In the genomic region with DNA sequence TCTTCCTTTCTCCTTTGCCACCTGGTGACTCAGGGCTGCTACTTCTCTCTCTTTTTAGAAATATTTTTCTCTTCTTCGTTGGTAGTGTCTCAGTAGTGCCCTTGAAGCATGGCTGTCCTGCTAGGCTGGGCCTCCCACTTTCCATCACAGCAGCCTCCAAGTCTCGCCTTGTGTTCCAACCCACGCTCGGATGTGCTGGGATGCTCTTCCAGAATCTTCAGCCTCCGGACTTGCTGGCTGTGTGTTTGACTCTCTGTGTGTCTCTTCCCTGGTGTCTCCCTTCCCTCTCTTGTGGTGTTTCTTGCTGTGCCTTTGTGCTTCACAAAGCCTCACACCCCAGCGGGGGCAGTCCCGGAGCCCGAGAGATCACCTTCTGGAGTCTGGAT, we compare ENCODE assay signal across 14 cellular contexts.
DNase-seq lines count a peak whose midpoint lies in the region; ATAC-seq and TF ChIP-seq lines count a peak whose summit lies in the region.
"Had no signal": no experiment of that assay in that cellular context is flagged by ENCODE, and none has a peak within 500 bp of the region (broad histone marks: within the 10 kb centered on the region; RNA-seq: fewer than 3 reads in every experiment).

No MANE protein-coding gene starts in this region.

- intact Hi-C loops in left ventricle myocardium superior (cut with micrococcal nuclease) (loop anchor here (10.0 kb wide), 1 partner anchor 53 kb away; no protein-coding TSS in a partner anchor), spleen (cut with DNase I; ENCODE audit: low total_unique reads) (loop anchor here (2.0 to 10.0 kb wide), 3 partner anchors 103 to 251 kb away; a partner anchor contains a TSS), Caco-2 (cut with micrococcal nuclease; ENCODE audit: unreplicated experiment) (loop anchor here (10.0 kb wide), 1 partner anchor 253 kb away; no protein-coding TSS in a partner anchor)

- ATAC-seq in GM19351 (IDR thresholded peaks at IDR 0.05; ENCODE audit: unreplicated experiment) (peak; percentile 11), T-cell (replicated peaks in 1 of 4) (peak in 3 of 4 experiments; percentile 13 to 37 (median 26)), left ventricle myocardium superior (peak; percentile 24), HG02884 (IDR thresholded peaks at IDR 0.05; ENCODE audit: unreplicated experiment) (no peak), HG02678 (IDR thresholded peaks at IDR 0.05; ENCODE audit: unreplicated experiment) (no peak)

- H3K27me3 ChIP-seq in spleen (replicated peaks in 1 of 7) (no peaks in the 10 kb centered on the region), Caco-2 (replicated peaks; ENCODE audit: control insufficient read depth, insufficient read depth, low read length) (no peaks in the 10 kb centered on the region)
- H3K27me3 ChIP-seq: upper lobe of left lung had no signal

- POLR2A ChIA-PET in T-cell (lab: Charles Lee) (no interaction called here), Caco-2 (lab: Charles Lee) (no interaction called here)

- H3K36me3 ChIP-seq in spleen: no peaks in the 10 kb centered on the region
- no peaks in the 10 kb centered on the region for H3K36me3 ChIP-seq in Caco-2 (ENCODE audit: control insufficient read depth, insufficient read depth, low read length)

- H3K4me1 Mint-ChIP-seq in T-cell: peaks cover 39 to 41% (median 40%) of the 10 kb centered on the region in 3 donors
- peaks cover 9% of the 10 kb centered on the region for H3K4me1 Mint-ChIP-seq in Caco-2 (ENCODE audit: low read depth, unreplicated experiment)

- H3K4me3 Mint-ChIP-seq in T-cell (no peak overlapping the region), Caco-2 (ENCODE audit: unreplicated experiment) (no peak overlapping the region)
- H3K4me3 Mint-ChIP-seq: activated CD4-positive, alpha-beta T cell treated with anti-CD3 and anti-CD28 coated beads, Interleukin-2, amount 10 ng/mL, durations not matched to agents 7 days and 5 days; activated T-cell treated with anti-CD3 and anti-CD28 coated beads, Interleukin-2, amount 50 U/mL, for 4 hours had no signal

- 69 to 82% (median 77%) methylated on average over 8 of the region's 8 CpGs for WGBS in spleen, 5 donors

- BruUV-seq in Caco-2 (replicated peaks; lab: Mats Ljungman, UMichigan): no TSS peak

- peak in 1 of 34 experiments; percentile 9 for DNase-seq in T-cell
- no peak for DNase-seq in left ventricle myocardium superior
- DNase-seq in spleen: peak; percentile 64
- no peak for DNase-seq in Caco-2
- no peak for DNase-seq in AG08396 (ENCODE audit: low spot score)
- DNase-seq: activated T-cell treated with anti-CD3 and anti-CD28 coated beads, Interleukin-2, amount 50 U/mL, for 4 hours; kidney; NCI-H510A treated with DMSO at 0.1 percent for 48 hours had no signal

- no peak overlapping the region for H3K27ac Mint-ChIP-seq in T-cell
- H3K27ac Mint-ChIP-seq in Caco-2 (ENCODE audit: unreplicated experiment): no peak overlapping the region

- peak in 5 of 11 experiments; percentile 5 to 45 (median 29) for TF ChIP-seq CTCF in spleen (IDR thresholded peaks at IDR 0.05 in 8 of 11, conservative IDR thresholded peaks at IDR 0.05 in 3 of 11)
- TF ChIP-seq CTCF in Caco-2 (IDR thresholded peaks at IDR 0.05; ENCODE audit: insufficient read depth in 1 of 2, low read depth in 1 of 2, low read length in 1 of 2, severe bottlenecking in 1 of 2, unreplicated experiment in 1 of 2): no peak

- peaks cover 0 to 9% (median 0%) of the 10 kb centered on the region in 8 donors for H3K9me3 ChIP-seq in spleen
- H3K9me3 ChIP-seq in Caco-2: no peaks in the 10 kb centered on the region
- H3K9me3 ChIP-seq: upper lobe of left lung had no signal

- no peak overlapping the region for H3K4me3 ChIP-seq in spleen
- H3K4me3 ChIP-seq in Caco-2 (ENCODE audit: low read depth, low read length): no peak overlapping the region
- H3K4me3 ChIP-seq: upper lobe of left lung had no signal

- H3K4me1 ChIP-seq in spleen (peaks cover 20 to 44% (median 30%) of the 10 kb centered on the region in 6 donors), Caco-2 (no peaks in the 10 kb centered on the region)

- H3K27me3 Mint-ChIP-seq in T-cell (no peaks in the 10 kb centered on the region), Caco-2 (ENCODE audit: insufficient read depth, unreplicated experiment) (no peaks in the 10 kb centered on the region)

- no peaks in the 10 kb centered on the region for H3K9me3 Mint-ChIP-seq in T-cell
- H3K9me3 Mint-ChIP-seq in Caco-2 (ENCODE audit: unreplicated experiment): no peaks in the 10 kb centered on the region
- H3K9me3 Mint-ChIP-seq: activated T-cell treated with anti-CD3 and anti-CD28 coated beads, Interleukin-2, amount 50 U/mL, for 4 hours had no signal

- no peaks in the 10 kb centered on the region for H3K36me3 Mint-ChIP-seq in T-cell
- H3K36me3 Mint-ChIP-seq in Caco-2 (ENCODE audit: insufficient read depth, unreplicated experiment): peaks cover 10% of the 10 kb centered on the region

- CTCF ChIA-PET in T-cell (lab: Charles Lee) (interaction anchor here in 1 of 2 donors (0.6 to 1.3 kb wide), 2 partner anchors 178 to 181 kb away, joined by 3 read pairs; no protein-coding TSS in a partner anchor), Caco-2 (lab: Charles Lee) (no interaction called here)

- no peak for TF ChIP-seq POLR2A in spleen (IDR thresholded peaks at IDR 0.05)

- H3K27ac ChIP-seq in spleen: no peak overlapping the region
- H3K27ac ChIP-seq: epithelial cell of prostate, upper lobe of left lung had no signal

Comparison
In these comparisons a context has a peak if more than half of its experiments do, and no peak if none do; other contexts are left out.
1. ATAC-seq: peak in GM19351 (single experiment), T-cell (3 of 4) and left ventricle myocardium superior (single experiment); none in HG02884 (single experiment) and HG02678 (single experiment).